Comparison of ENCODE assay signal across 14 cellular contexts in genomic region chr12:100860611-100861010, GRCh38.
"Had no signal": no experiment of that assay in that cellular context is flagged by ENCODE, and none has a peak within 500 bp of the region (broad histone marks: within the 10 kb centered on the region; RNA-seq: fewer than 3 reads in every experiment).

No MANE protein-coding gene starts in this region.

- ATAC-seq: activated naive CD8-positive, alpha-beta T cell treated with anti-CD3 and anti-CD28 coated beads, Interleukin-2, amount 50 U/mL, for 24 hours; gastroesophageal sphincter; sciatic nerve; stimulated activated naive CD8-positive, alpha-beta T cell treated with anti-CD3 and anti-CD28 coated beads, Interleukin-15, Interleukin-2, amounts not matched to agents 100 U/mL and 50 U/mL, for 24 hours had no signal

- H3K4me3 ChIP-seq: ascending aorta, gastroesophageal sphincter, lung, upper lobe of left lung had no signal

- H3K27ac ChIP-seq: ascending aorta, gastroesophageal sphincter, upper lobe of left lung had no signal

- DNase-seq: activated CD4-positive, alpha-beta T cell treated with anti-CD3 and anti-CD28 coated beads, Interleukin-2, amount 10 ng/mL, durations not matched to agents 7 days and 5 days; activated CD4-positive, CD25-positive, alpha-beta regulatory T cell; activated CD8-positive, alpha-beta memory T cell treated with anti-CD3 and anti-CD28 coated beads, Interleukin-2, amount 50 U/mL, for 48 hours; activated naive CD8-positive, alpha-beta T cell treated with anti-CD3 and anti-CD28 coated beads, Interleukin-2, amount 50 U/mL, for 24 hours; caudate nucleus; effector CD4-positive, alpha-beta T cell; nephron progenitor cell; stimulated activated naive CD8-positive, alpha-beta T cell treated with anti-CD3 and anti-CD28 coated beads, Interleukin-15, Interleukin-2, amounts not matched to agents 100 U/mL and 50 U/mL, for 24 hours; SW 1271; upper lobe of left lung had no signal
